ENCODE assay signal across 1 cellular context in genomic region chr4:74005528-74005927, GRCh38.
A peak's percentile ranks its signal among the peaks of the same experiment; 100 is the strongest.
TF ChIP-seq lines count a peak whose summit lies in the region.

No MANE protein-coding gene starts in this region.

TF ChIP-seq in HepG2, 621 proteins besides CTCF, POLR2A, EP300 and RAD21 (continued from another document and continues in another):
- TF ChIP-seq MNT (IDR thresholded peaks at IDR 0.05) (no peak), TP53 (CRISPR knock-in tag; conservative IDR thresholded peaks at IDR 0.05) (no peak), MXD3 (CRISPR knock-in tag; IDR thresholded peaks at IDR 0.05) (no peak), NR0B2 (CRISPR knock-in tag; IDR thresholded peaks at IDR 0.05) (no peak), E2F5 (CRISPR knock-in tag; conservative IDR thresholded peaks at IDR 0.05) (no peak), DDIT3 (CRISPR knock-in tag; IDR thresholded peaks at IDR 0.05) (no peak), ZMAT3 (CRISPR knock-in tag; conservative IDR thresholded peaks at IDR 0.05) (no peak), ZNF552 (CRISPR knock-in tag; IDR thresholded peaks at IDR 0.05; ENCODE audit: borderline replicate concordance) (no peak), HDAC2 (CRISPR knock-in tag; IDR thresholded peaks at IDR 0.05) (0 out of 2 replicates have a peak, but pooled peaks have one; percentile 41), ZC3H4 (CRISPR knock-in tag; IDR thresholded peaks at IDR 0.05; ENCODE audit: borderline replicate concordance) (no peak), ZXDC (CRISPR knock-in tag; IDR thresholded peaks at IDR 0.05) (no peak), MEIS1 (CRISPR knock-in tag; IDR thresholded peaks at IDR 0.05; ENCODE audit: borderline replicate concordance) (no peak), ZNF740 (CRISPR knock-in tag; IDR thresholded peaks at IDR 0.05) (no peak), ZSCAN20 (CRISPR knock-in tag; IDR thresholded peaks at IDR 0.05; ENCODE audit: borderline replicate concordance) (no peak), PHF21A (CRISPR knock-in tag; IDR thresholded peaks at IDR 0.05) (no peak), SAFB2 (CRISPR knock-in tag; IDR thresholded peaks at IDR 0.05; ENCODE audit: borderline replicate concordance, low read depth) (no peak), GFI1 (CRISPR knock-in tag; IDR thresholded peaks at IDR 0.05; ENCODE audit: borderline replicate concordance) (peak; percentile 35; the same call in 1 of the 2 replicates), SAP130 (CRISPR knock-in tag; IDR thresholded peaks at IDR 0.05; ENCODE audit: low read depth) (peak; percentile 31), SIX4 (CRISPR knock-in tag; IDR thresholded peaks at IDR 0.05) (peak; percentile 77; the same call in 1 of the 2 replicates), KIAA2018 (CRISPR knock-in tag; IDR thresholded peaks at IDR 0.05; ENCODE audit: borderline replicate concordance) (no peak), GPBP1L1 (CRISPR knock-in tag; IDR thresholded peaks at IDR 0.05) (no peak), KMT2B (CRISPR knock-in tag; IDR thresholded peaks at IDR 0.05) (no peak), ZNF468 (CRISPR knock-in tag; IDR thresholded peaks at IDR 0.05) (no peak), ZNF841 (CRISPR knock-in tag; IDR thresholded peaks at IDR 0.05; ENCODE audit: borderline replicate concordance) (no peak), ZNF619 (CRISPR knock-in tag; IDR thresholded peaks at IDR 0.05) (no peak), ZNF572 (CRISPR knock-in tag; IDR thresholded peaks at IDR 0.05) (no peak), ZNF136 (CRISPR knock-in tag; IDR thresholded peaks at IDR 0.05; ENCODE audit: low read depth) (no peak), HMG20B (CRISPR knock-in tag; conservative IDR thresholded peaks at IDR 0.05) (peak; percentile 60; the same call in 1 of the 2 replicates), ZNF609 (CRISPR knock-in tag; IDR thresholded peaks at IDR 0.05; ENCODE audit: borderline replicate concordance) (0 out of 2 replicates have a peak, but pooled peaks have one; percentile 38), HOMEZ (CRISPR knock-in tag; IDR thresholded peaks at IDR 0.05; ENCODE audit: low read depth) (0 out of 2 replicates have a peak, but pooled peaks have one; percentile 14), EHMT2 (IDR thresholded peaks at IDR 0.05; ENCODE audit: borderline replicate concordance, low read depth, low read length) (no peak), ZNF644 (CRISPR knock-in tag; IDR thresholded peaks at IDR 0.05; ENCODE audit: low read depth) (no peak; the same call in 1 of the 2 replicates), TAF1 (CRISPR knock-in tag; IDR thresholded peaks at IDR 0.05) (no peak), ZMYM4 (CRISPR knock-in tag; IDR thresholded peaks at IDR 0.05) (no peak), ZNF260 (CRISPR knock-in tag; IDR thresholded peaks at IDR 0.05; ENCODE audit: borderline replicate concordance, low read depth) (no peak)
